ENCODE assay signal across 13 cellular contexts in genomic region chr9:21761309-21761901, GRCh38. TPM values are rescaled to one million over a fixed set of nuclear protein-coding genes. Genes with fewer than 3 reads are reported as not detected.
DNase-seq lines count a peak whose midpoint lies in the region; ATAC-seq lines count a peak whose summit lies in the region.
"Had no signal": no experiment of that assay in that cellular context is flagged by ENCODE, and none has a peak within 500 bp of the region (broad histone marks: within the 10 kb centered on the region; RNA-seq: fewer than 3 reads in every experiment).

No MANE protein-coding gene starts in this region.

- CTCF ChIA-PET in activated CD4-positive, alpha-beta memory T cell treated with anti-CD3 and anti-CD28 coated beads for 36 hours (lab: Charles Lee) = interaction anchor here (0.7 to 2.2 kb wide), 6 partner anchors 10 to 294 kb away, joined by 3 to 6 read pairs (median 4); no protein-coding TSS in a partner anchor

- peak; percentile 78 for ATAC-seq in HG02840 (IDR thresholded peaks at IDR 0.05; ENCODE audit: low FRiP score, unreplicated experiment)

- peaks cover 40% of the 10 kb centered on the region for H3K27me3 Mint-ChIP-seq in activated CD4-positive, alpha-beta memory T cell treated with anti-CD3 and anti-CD28 coated beads for 36 hours

- H3K4me3 Mint-ChIP-seq in activated CD4-positive, alpha-beta memory T cell treated with anti-CD3 and anti-CD28 coated beads for 36 hours = no peak overlapping the region
- H3K4me3 Mint-ChIP-seq: activated B cell treated with CpG ODN at 0.5 μM for 24 hours; CD4-positive, alpha-beta T cell had no signal

- no peaks in the 10 kb centered on the region for H3K36me3 ChIP-seq in HAP-1 (replicated peaks)
- H3K36me3 ChIP-seq: spleen had no signal

- peaks cover 2% of the 10 kb centered on the region for H3K9me3 Mint-ChIP-seq in activated CD4-positive, alpha-beta memory T cell treated with anti-CD3 and anti-CD28 coated beads for 36 hours
- H3K9me3 Mint-ChIP-seq: activated B cell treated with CpG ODN at 0.5 μM for 24 hours; CD4-positive, alpha-beta T cell had no signal

- H3K4me3 ChIP-seq in HAP-1 = no peak overlapping the region
- H3K4me3 ChIP-seq: spleen had no signal

- in situ Hi-C loops in HAP-1 (cut with MboI; ENCODE audit: low sequenced_read_pairs) = no loop called here

- H3K36me3 Mint-ChIP-seq in activated CD4-positive, alpha-beta memory T cell treated with anti-CD3 and anti-CD28 coated beads for 36 hours = no peaks in the 10 kb centered on the region

- POLR2A ChIA-PET in activated CD4-positive, alpha-beta memory T cell treated with anti-CD3 and anti-CD28 coated beads for 36 hours (lab: Charles Lee) = no interaction called here

- no peak overlapping the region for H3K27ac Mint-ChIP-seq in activated CD4-positive, alpha-beta memory T cell treated with anti-CD3 and anti-CD28 coated beads for 36 hours
- H3K27ac Mint-ChIP-seq: activated B cell treated with CpG ODN at 0.5 μM for 24 hours; CD4-positive, alpha-beta T cell had no signal

- H3K27me3 ChIP-seq in HAP-1 (ENCODE audit: low read depth) = no peaks in the 10 kb centered on the region; the same call in 1 of the 2 replicates

- H3K4me1 ChIP-seq in HAP-1 = no peaks in the 10 kb centered on the region
- H3K4me1 ChIP-seq: spleen had no signal

- intact Hi-C loops in activated CD4-positive, alpha-beta memory T cell treated with anti-CD3 and anti-CD28 coated beads for 36 hours (cut with micrococcal nuclease) = loop anchor here (1.0 to 5.0 kb wide), 5 partner anchors 16 to 319 kb away; no protein-coding TSS in a partner anchor

- no peaks in the 10 kb centered on the region for H3K9me3 ChIP-seq in HAP-1
- H3K9me3 ChIP-seq: spleen had no signal

- DNase-seq in stimulated activated CD4-positive, alpha-beta T cell treated with anti-CD3 and anti-CD28 coated beads, Interleukin-15, amount 100 ng/mL, for 24 hours = peak; percentile 45
- DNase-seq in stimulated activated CD4-positive, alpha-beta T cell treated with anti-CD3 and anti-CD28 coated beads, Interleukin-12 subunit alpha, Interleukin-12 subunit beta, amount 100 ng/mL, for 4 hours = no peak
- DNase-seq in activated CD4-positive, alpha-beta memory T cell treated with anti-CD3 and anti-CD28 coated beads for 36 hours = peak; percentile 42
- no peak for DNase-seq in HAP-1 (ENCODE audit: low spot score in 2 of 2)
- no peak for DNase-seq in NCI-H128 (lab: John Stamatoyannopoulos, UW; ENCODE audit: unreplicated experiment)
- no peak for DNase-seq in ureter (ENCODE audit: low spot score)
- no peak for DNase-seq in dermis blood vessel endothelial cell
- DNase-seq: activated B cell treated with CpG ODN at 0.5 μM for 24 hours; CD4-positive, alpha-beta T cell; effector memory CD4-positive, alpha-beta T cell; NCI-H446; spleen had no signal

- H3K4me1 Mint-ChIP-seq in activated CD4-positive, alpha-beta memory T cell treated with anti-CD3 and anti-CD28 coated beads for 36 hours (ENCODE audit: low read depth) = peaks cover 10% of the 10 kb centered on the region
- H3K4me1 Mint-ChIP-seq: activated B cell treated with CpG ODN at 0.5 μM for 24 hours had no signal

RNA-seq across cellular contexts. Expression of gene MTAP, which starts 41.0 kb away (rescaled TPM):
- 10 to 100 TPM; 55.6 to 62.3 TPM for total RNA-seq in activated CD4-positive, alpha-beta memory T cell treated with anti-CD3 and anti-CD28 coated beads for 36 hours
- total RNA-seq in ureter (75.5 TPM), dermis blood vessel endothelial cell (19.2 and 36.9 TPM in 2 replicates)

Comparison
In these comparisons a context has a peak if more than half of its experiments do, and no peak if none do; other contexts are left out.
1. DNase-seq: peak in stimulated activated CD4-positive, alpha-beta T cell treated with anti-CD3 and anti-CD28 coated beads, Interleukin-15, amount 100 ng/mL, for 24 hours (single experiment) and activated CD4-positive, alpha-beta memory T cell treated with anti-CD3 and anti-CD28 coated beads for 36 hours (single experiment); none in stimulated activated CD4-positive, alpha-beta T cell treated with anti-CD3 and anti-CD28 coated beads, Interleukin-12 subunit alpha, Interleukin-12 subunit beta, amount 100 ng/mL, for 4 hours (single experiment), HAP-1 (0 of 2), NCI-H128 (single experiment), ureter (single experiment) and dermis blood vessel endothelial cell (single experiment).